Comparison of ENCODE assay signal across 9 cellular contexts in the genomic region with DNA sequence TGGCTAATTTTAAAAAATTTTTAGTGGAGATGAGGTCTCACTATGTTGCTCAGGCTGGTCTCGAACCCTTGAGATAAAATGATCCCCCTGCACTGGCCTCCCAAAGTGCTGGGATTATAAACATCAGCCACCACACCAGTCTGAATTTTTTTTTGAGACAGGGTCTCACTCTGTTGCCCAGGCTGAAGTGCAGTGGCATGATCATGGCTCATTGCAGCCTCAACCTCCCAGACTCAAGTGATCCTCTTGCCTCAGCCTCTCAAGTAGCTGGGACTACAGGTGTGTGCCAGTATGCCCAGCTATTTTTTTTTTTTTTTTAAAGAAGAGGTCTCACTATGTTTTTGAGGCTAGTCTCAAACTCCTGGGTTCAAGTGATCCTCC. TPM values are rescaled to one million over a fixed set of nuclear protein-coding genes. Genes with fewer than 3 reads are reported as not detected.
A peak's percentile ranks its signal among the peaks of the same experiment; 100 is the strongest.
DNase-seq lines count a peak whose midpoint lies in the region; ATAC-seq and TF ChIP-seq lines count a peak whose summit lies in the region.
"Not testable (repeated sequence)": the region's sequence is repeated elsewhere in the genome, so short reads cannot be mapped to it uniquely, and the experiment has no call there.
"Had no signal": no experiment of that assay in that cellular context is flagged by ENCODE, and none has a peak within 500 bp of the region (broad histone marks: within the 10 kb centered on the region; RNA-seq: fewer than 3 reads in every experiment).

No MANE protein-coding gene starts in this region.

- CTCF ChIA-PET in Caco-2 (lab: Charles Lee), result interaction anchor here (0.9 to 1.1 kb wide), 2 partner anchors 14 to 324 kb away, joined by 3 read pairs; partner anchors contain the start of gene VAPA

- not testable (repeated sequence) for H3K4me3 ChIP-seq in Caco-2 (ENCODE audit: low read depth, low read length); RWPE2 (ENCODE audit: severe bottlenecking); mesodermal cell (ENCODE audit: extremely low read depth, insufficient read depth, low read length, poor library complexity, severe bottlenecking); transverse colon

- H3K4me1 Mint-ChIP-seq in Caco-2 (ENCODE audit: low read depth, unreplicated experiment) (peaks cover 27% of the 10 kb centered on the region), HFFc6 (ENCODE audit: low read depth) (peaks cover 41% of the 10 kb centered on the region)
- peaks cover 29% of the 10 kb centered on the region for H3K4me1 Mint-ChIP-seq in activated T-helper 2 cell treated with anti-CD3 and anti-CD28 coated beads, Interferon-gamma antibody, Interleukin-2, Interleukin-4, amounts not matched to agents 10 μg/mL and 5 μg/mL and 100 μg/mL, durations not matched to agents 14 hours and 24 hours and 36 hours (ENCODE audit: low read depth)

- POLR2A ChIA-PET in Caco-2 (lab: Charles Lee), result interaction anchor here (0.6 to 1.1 kb wide), 2 partner anchors 14 to 23 kb away, joined by 3 to 9 read pairs; partner anchors contain the start of gene VAPA

- intact Hi-C loops in Caco-2 (cut with micrococcal nuclease; ENCODE audit: unreplicated experiment); transverse colon (cut with DNase I; ENCODE audit: low total_unique reads): not testable (repeated sequence)
- intact Hi-C loops in activated T-helper 2 cell treated with anti-CD3 and anti-CD28 coated beads, Interferon-gamma antibody, Interleukin-2, Interleukin-4, amounts not matched to agents 10 μg/mL and 5 μg/mL and 100 μg/mL, durations not matched to agents 14 hours and 24 hours and 36 hours (cut with micrococcal nuclease), result loop anchor here (1.0 to 5.0 kb wide), 3 partner anchors 14 to 37 kb away; no protein-coding TSS in a partner anchor

- H3K27ac Mint-ChIP-seq in Caco-2 (ENCODE audit: unreplicated experiment), result peak overlapping the region; percentile 53
- peak overlapping the region; percentile 61 for H3K27ac Mint-ChIP-seq in HFFc6
- peak overlapping the region; percentile 80 for H3K27ac Mint-ChIP-seq in activated T-helper 2 cell treated with anti-CD3 and anti-CD28 coated beads, Interferon-gamma antibody, Interleukin-2, Interleukin-4, amounts not matched to agents 10 μg/mL and 5 μg/mL and 100 μg/mL, durations not matched to agents 14 hours and 24 hours and 36 hours

- in situ Hi-C loops in transverse colon (cut with MboI; ENCODE audit: low pct_ligation_motif_present in 1 of 4, low pct_unique_long_range_greater_than_20kb in 1 of 4, low sequenced_read_pairs in 3 of 4), result not testable (repeated sequence)

- peak overlapping the region; percentile 41 for H3K27ac ChIP-seq in RWPE2 (ENCODE audit: poor library complexity, severe bottlenecking)
- H3K27ac ChIP-seq in epithelial cell of prostate, result peak overlapping the region; percentile 55
- peak overlapping the region; percentile 64 for H3K27ac ChIP-seq in mesodermal cell (ENCODE audit: low read depth, low read length, severe bottlenecking)
- peak overlapping the region in 3 of 4 donors; percentile 15 to 47 (median 43) for H3K27ac ChIP-seq in transverse colon

- H3K9me3 ChIP-seq in Caco-2; RWPE2 (ENCODE audit: severe bottlenecking); mesodermal cell (ENCODE audit: control insufficient read depth, low read length); transverse colon: not testable (repeated sequence)

- TF ChIP-seq POLR2A in transverse colon (IDR thresholded peaks at IDR 0.05), result not testable (repeated sequence)

- not testable (repeated sequence) for H3K36me3 ChIP-seq in Caco-2 (ENCODE audit: control insufficient read depth, insufficient read depth, low read length); RWPE2 (ENCODE audit: low read depth); mesodermal cell (ENCODE audit: control insufficient read depth, insufficient read depth, low read length); transverse colon

- H3K4me1 ChIP-seq in Caco-2, result peaks cover 31% of the 10 kb centered on the region
- H3K4me1 ChIP-seq in RWPE2 (ENCODE audit: insufficient read depth, poor library complexity, severe bottlenecking), result peaks cover 24% of the 10 kb centered on the region
- H3K4me1 ChIP-seq in mesodermal cell (ENCODE audit: control insufficient read depth, insufficient read depth, low read length, poor library complexity, severe bottlenecking), result peaks cover 30% of the 10 kb centered on the region
- H3K4me1 ChIP-seq in transverse colon, result not testable (repeated sequence)

- WGBS in mesodermal cell (ENCODE audit: insufficient coverage in 2 of 2), 2 experiments, result 80% methylated on average over 1 of the region's 1 CpG; no CpG with 5 or more reads in 1 of the 2 experiments
- 88% methylated on average over 1 of the region's 1 CpG; no CpG with 5 or more reads in 1 of the 2 donors for WGBS in transverse colon (ENCODE audit: low coverage in 1 of 2), 2 donors

- H3K27me3 ChIP-seq in Caco-2 (replicated peaks; ENCODE audit: control insufficient read depth, insufficient read depth, low read length); RWPE2 (ENCODE audit: insufficient read depth, poor library complexity, severe bottlenecking); transverse colon: not testable (repeated sequence)

- H3K36me3 Mint-ChIP-seq in Caco-2 (ENCODE audit: insufficient read depth, unreplicated experiment); HFFc6 (ENCODE audit: low read depth); activated T-helper 2 cell treated with anti-CD3 and anti-CD28 coated beads, Interferon-gamma antibody, Interleukin-2, Interleukin-4, amounts not matched to agents 10 μg/mL and 5 μg/mL and 100 μg/mL, durations not matched to agents 14 hours and 24 hours and 36 hours (ENCODE audit: low read depth): not testable (repeated sequence)

- not testable (repeated sequence) for BruUV-seq in Caco-2 (replicated peaks; lab: Mats Ljungman, UMichigan)

- not testable (repeated sequence) for H3K9me3 Mint-ChIP-seq in Caco-2 (ENCODE audit: unreplicated experiment); HFFc6; activated T-helper 2 cell treated with anti-CD3 and anti-CD28 coated beads, Interferon-gamma antibody, Interleukin-2, Interleukin-4, amounts not matched to agents 10 μg/mL and 5 μg/mL and 100 μg/mL, durations not matched to agents 14 hours and 24 hours and 36 hours

- H3K4me3 Mint-ChIP-seq in Caco-2 (ENCODE audit: unreplicated experiment); HFFc6; activated T-helper 2 cell treated with anti-CD3 and anti-CD28 coated beads, Interferon-gamma antibody, Interleukin-2, Interleukin-4, amounts not matched to agents 10 μg/mL and 5 μg/mL and 100 μg/mL, durations not matched to agents 14 hours and 24 hours and 36 hours (ENCODE audit: low read depth): not testable (repeated sequence)

- DNase-seq in Caco-2; HFFc6; RWPE2 (ENCODE audit: low spot score); activated T-helper 2 cell treated with anti-CD3 and anti-CD28 coated beads, Interferon-gamma antibody, Interleukin-2, Interleukin-4, amounts not matched to agents 10 μg/mL and 5 μg/mL and 100 μg/mL, durations not matched to agents 14 hours and 24 hours and 36 hours (ENCODE audit: low spot score); epithelial cell of prostate (ENCODE audit: low read depth, low spot score); transverse colon: not testable (repeated sequence)

- not testable (repeated sequence) for ATAC-seq in RWPE2 (ENCODE audit: low read depth)

- H3K27me3 Mint-ChIP-seq in Caco-2 (ENCODE audit: insufficient read depth, unreplicated experiment); HFFc6 (ENCODE audit: insufficient read depth); activated T-helper 2 cell treated with anti-CD3 and anti-CD28 coated beads, Interferon-gamma antibody, Interleukin-2, Interleukin-4, amounts not matched to agents 10 μg/mL and 5 μg/mL and 100 μg/mL, durations not matched to agents 14 hours and 24 hours and 36 hours (ENCODE audit: low read depth): not testable (repeated sequence)

- TF ChIP-seq CTCF in Caco-2 (IDR thresholded peaks at IDR 0.05; ENCODE audit: insufficient read depth in 1 of 2, low read depth in 1 of 2, low read length in 1 of 2, severe bottlenecking in 1 of 2, unreplicated experiment in 1 of 2); HFFc6 (IDR thresholded peaks at IDR 0.05); RWPE2 (IDR thresholded peaks at IDR 0.05; ENCODE audit: poor library complexity, severe bottlenecking); transverse colon (IDR thresholded peaks at IDR 0.05): not testable (repeated sequence)

- TF ChIP-seq EP300 in transverse colon (IDR thresholded peaks at IDR 0.05; ENCODE audit: low read depth), result not testable (repeated sequence)

RNA-seq across cellular contexts. Expression of gene TXNDC2, which starts 13.8 kb away (rescaled TPM):
- total RNA-seq in Caco-2 (2022) (not detected in 2 replicates), transverse colon (under 1 TPM in 1 of 4 donors, not detected in 3; 0.27 TPM)
- under 1 TPM in 3 of 6 experiments, not detected in 3; 0.14 to 0.34 (median 0.18) TPM for total RNA-seq in HFFc6 (2021; fragmentation: NEBNext Ultra II Directional; extraction: Animal tissue kit (Norgen Biotek cat#: 25700))
- 0.21 and 0.39 TPM in 2 replicates for total RNA-seq in activated T-helper 2 cell treated with anti-CD3 and anti-CD28 coated beads, Interferon-gamma antibody, Interleukin-2, Interleukin-4, amounts not matched to agents 10 μg/mL and 5 μg/mL and 100 μg/mL, durations not matched to agents 14 hours and 24 hours and 36 hours
- 0.18 TPM for polyA plus RNA-seq in mesodermal cell (2013, experiment 1 of 2)
- 0.40 TPM for polyA plus RNA-seq in mesodermal cell (2013, experiment 2 of 2)
- total RNA-seq: CD4-positive, alpha-beta memory T cell had no signal
- polyA plus RNA-seq: CD4-positive, alpha-beta memory T cell; IMR-90 had no signal

RNA-seq across cellular contexts. Expression of gene VAPA, which starts 14.3 kb away (rescaled TPM):
- 205 and 222 TPM in 2 replicates for total RNA-seq in Caco-2 (2022)
- 100 to 1,000 TPM; 184 to 237 (median 206) TPM for total RNA-seq in HFFc6 (2021; fragmentation: NEBNext Ultra II Directional; extraction: Animal tissue kit (Norgen Biotek cat#: 25700))
- total RNA-seq in activated T-helper 2 cell treated with anti-CD3 and anti-CD28 coated beads, Interferon-gamma antibody, Interleukin-2, Interleukin-4, amounts not matched to agents 10 μg/mL and 5 μg/mL and 100 μg/mL, durations not matched to agents 14 hours and 24 hours and 36 hours, result 216 and 223 TPM in 2 replicates
- polyA plus RNA-seq in mesodermal cell (2013, experiment 1 of 2), result 234 TPM
- 248 TPM for polyA plus RNA-seq in mesodermal cell (2013, experiment 2 of 2)
- total RNA-seq in transverse colon, result 100 to 1,000 TPM; 110 to 322 (median 213) TPM
